In the genomic region with DNA sequence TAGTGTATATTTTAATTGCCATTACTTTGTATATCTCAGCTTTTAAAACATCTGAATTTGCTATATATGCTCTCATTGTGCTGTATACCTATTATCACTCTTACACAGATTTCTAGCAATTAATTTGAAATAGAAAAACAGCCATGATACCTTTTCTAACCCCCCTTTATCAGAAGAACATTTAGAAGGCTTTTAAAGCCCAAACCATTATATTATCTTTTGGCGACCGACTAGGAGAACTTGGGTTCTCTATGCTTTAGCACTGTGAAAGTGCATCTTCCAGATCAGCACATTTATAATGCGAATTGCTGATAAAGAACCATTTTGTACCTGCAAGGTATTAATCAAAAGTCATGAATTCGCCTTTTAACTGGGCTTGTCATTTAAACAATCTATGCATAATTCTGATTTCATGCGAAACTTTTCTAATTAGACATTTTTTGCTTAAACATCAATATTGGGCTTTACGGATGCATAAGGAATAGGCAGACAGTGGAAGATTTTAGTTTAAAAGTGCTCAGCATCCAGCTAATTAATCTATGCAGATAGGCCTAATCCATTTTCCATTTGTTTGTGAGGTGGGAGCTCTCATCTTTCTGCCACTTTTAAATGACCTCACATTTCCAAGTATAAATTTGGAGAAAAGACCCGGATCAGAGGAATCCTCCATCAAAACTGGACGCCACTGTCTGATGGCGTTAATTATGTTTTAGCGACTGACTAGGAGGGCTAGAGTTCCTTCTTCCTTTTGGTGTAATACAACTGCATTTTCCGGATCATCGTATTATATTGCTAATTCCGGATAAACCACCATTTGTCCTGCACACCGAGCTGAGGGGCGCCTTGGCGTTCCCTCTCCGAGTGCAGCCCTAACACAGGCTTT, we compare ENCODE assay signal across 8 cellular contexts. TPM values are rescaled to one million over a fixed set of nuclear protein-coding genes. Genes with fewer than 3 reads are reported as not detected.
DNase-seq lines count a peak whose midpoint lies in the region; ATAC-seq and TF ChIP-seq lines count a peak whose summit lies in the region.

No MANE protein-coding gene starts in this region.

- no peak for DNase-seq in activated CD4-positive, alpha-beta T cell treated with anti-CD3 and anti-CD28 coated beads, Interleukin-2, amount 10 ng/mL, durations not matched to agents 24 days and 14 days
- no peak for DNase-seq in activated CD4-positive, alpha-beta T cell treated with anti-CD3 and anti-CD28 coated beads, Interleukin-2, amount 50 U/mL, for 1 hour
- no peak for DNase-seq in iPS DF 6.9 (ENCODE audit: low read depth, low spot score)
- no peak for DNase-seq in stimulated activated naive B cell treated with anti-CD40 and anti-IgM and Interleukin-4, amounts not matched to agents 10 μg/mL and 1 μg/mL and 100 μg/mL, for 72 hours
- DNase-seq in central memory CD4-positive, alpha-beta T cell, result no peak
- DNase-seq in omental fat pad (ENCODE audit: low spot score), result no peak

- H3K27me3 Mint-ChIP-seq in activated CD4-positive, alpha-beta T cell treated with anti-CD3 and anti-CD28 coated beads, Interleukin-2, amount 10 ng/mL, durations not matched to agents 24 days and 14 days, result peaks cover 21% of the 10 kb centered on the region
- H3K27me3 Mint-ChIP-seq in stimulated activated naive B cell treated with anti-CD40 and anti-IgM and Interleukin-4, amounts not matched to agents 10 μg/mL and 1 μg/mL and 100 μg/mL, for 72 hours, result peaks cover 0 to 4% of the 10 kb centered on the region in 2 donors

- peak overlapping the region; percentile 93 for H3K27ac Mint-ChIP-seq in activated CD4-positive, alpha-beta T cell treated with anti-CD3 and anti-CD28 coated beads, Interleukin-2, amount 10 ng/mL, durations not matched to agents 24 days and 14 days
- H3K27ac Mint-ChIP-seq in stimulated activated naive B cell treated with anti-CD40 and anti-IgM and Interleukin-4, amounts not matched to agents 10 μg/mL and 1 μg/mL and 100 μg/mL, for 72 hours, result peak overlapping the region; percentile 92

- intact Hi-C loops in activated CD4-positive, alpha-beta T cell treated with anti-CD3 and anti-CD28 coated beads, Interleukin-2, amount 10 ng/mL, durations not matched to agents 24 days and 14 days (cut with micrococcal nuclease), result loop anchor here (1.0 to 5.0 kb wide), 4 partner anchors 8 to 719 kb away; partner anchors contain the start of gene SKIDA1

- 0 out of 2 replicates have a peak, but pooled peaks cover 2% of the 10 kb centered on the region for H3K4me1 ChIP-seq in iPS DF 6.9 (ENCODE audit: control insufficient read depth, insufficient read depth, low read length)

- H3K9me3 Mint-ChIP-seq in activated CD4-positive, alpha-beta T cell treated with anti-CD3 and anti-CD28 coated beads, Interleukin-2, amount 10 ng/mL, durations not matched to agents 24 days and 14 days, result no peaks in the 10 kb centered on the region
- H3K9me3 Mint-ChIP-seq in stimulated activated naive B cell treated with anti-CD40 and anti-IgM and Interleukin-4, amounts not matched to agents 10 μg/mL and 1 μg/mL and 100 μg/mL, for 72 hours, result no peaks in the 10 kb centered on the region

- no peaks in the 10 kb centered on the region for H3K27me3 ChIP-seq in iPS DF 6.9 (ENCODE audit: control insufficient read depth, insufficient read depth, low read length)

- H3K9me3 ChIP-seq in iPS DF 6.9 (ENCODE audit: control insufficient read depth, insufficient read depth, low read length), result no peaks in the 10 kb centered on the region

- H3K27ac ChIP-seq in iPS DF 6.9 (ENCODE audit: low read length), result peak overlapping the region; percentile 41

- no CpG with 5 or more reads among the region's 17 CpGs for WGBS in iPS DF 6.9 (ENCODE audit: insufficient coverage, insufficient read length)

- peak overlapping the region; percentile 63 for H3K4me3 ChIP-seq in WI38 (ENCODE audit: low read depth, low read length)
- H3K4me3 ChIP-seq in iPS DF 6.9 (ENCODE audit: low read length), result peak overlapping the region; percentile 66; the same call in 1 of the 2 replicates

- peak overlapping the region; percentile 88 for H3K4me3 Mint-ChIP-seq in activated CD4-positive, alpha-beta T cell treated with anti-CD3 and anti-CD28 coated beads, Interleukin-2, amount 10 ng/mL, durations not matched to agents 24 days and 14 days
- H3K4me3 Mint-ChIP-seq in stimulated activated naive B cell treated with anti-CD40 and anti-IgM and Interleukin-4, amounts not matched to agents 10 μg/mL and 1 μg/mL and 100 μg/mL, for 72 hours, result peak overlapping the region; percentile 90 to 95

- peak; percentile 2 for ATAC-seq in HG02852 (IDR thresholded peaks at IDR 0.05; ENCODE audit: unreplicated experiment)
- ATAC-seq in stimulated activated naive B cell treated with anti-CD40 and anti-IgM and Interleukin-4, amounts not matched to agents 10 μg/mL and 1 μg/mL and 100 μg/mL, for 72 hours (replicated peaks), result peak; percentile 0 to 5
- no peak for ATAC-seq in omental fat pad (ENCODE audit: low FRiP score)

- TF ChIP-seq CTCF in WI38 (IDR thresholded peaks at IDR 0.05; ENCODE audit: low read depth, low read length) (no peak), omental fat pad (IDR thresholded peaks at IDR 0.05) (no peak)

- peaks cover 9% of the 10 kb centered on the region for H3K36me3 Mint-ChIP-seq in activated CD4-positive, alpha-beta T cell treated with anti-CD3 and anti-CD28 coated beads, Interleukin-2, amount 10 ng/mL, durations not matched to agents 24 days and 14 days (ENCODE audit: low read depth)
- H3K36me3 Mint-ChIP-seq in stimulated activated naive B cell treated with anti-CD40 and anti-IgM and Interleukin-4, amounts not matched to agents 10 μg/mL and 1 μg/mL and 100 μg/mL, for 72 hours, result peaks cover 0 to 4% of the 10 kb centered on the region in 2 donors

- H3K4me1 Mint-ChIP-seq in activated CD4-positive, alpha-beta T cell treated with anti-CD3 and anti-CD28 coated beads, Interleukin-2, amount 10 ng/mL, durations not matched to agents 24 days and 14 days, result peaks cover 24% of the 10 kb centered on the region
- peaks cover 9 to 23% of the 10 kb centered on the region in 2 donors for H3K4me1 Mint-ChIP-seq in stimulated activated naive B cell treated with anti-CD40 and anti-IgM and Interleukin-4, amounts not matched to agents 10 μg/mL and 1 μg/mL and 100 μg/mL, for 72 hours

- no peaks in the 10 kb centered on the region for H3K36me3 ChIP-seq in iPS DF 6.9 (ENCODE audit: control insufficient read depth, insufficient read depth, low read length)

RNA-seq across cellular contexts. Expression of gene MLLT10, which starts 1.1 kb away (rescaled TPM):
- 40.2 and 42.0 TPM in 2 replicates for total RNA-seq in activated CD4-positive, alpha-beta T cell treated with anti-CD3 and anti-CD28 coated beads, Interleukin-2, amount 10 ng/mL, durations not matched to agents 24 days and 14 days
- total RNA-seq in omental fat pad, result 10 to 100 TPM; 33.4 to 58.1 (median 43.6) TPM

RNA-seq across cellular contexts. Expression of gene SKIDA1, which starts 7.5 kb away (rescaled TPM):
- total RNA-seq in activated CD4-positive, alpha-beta T cell treated with anti-CD3 and anti-CD28 coated beads, Interleukin-2, amount 10 ng/mL, durations not matched to agents 24 days and 14 days, result 0.02 and 0.16 TPM in 2 replicates
- 1 to 10 TPM in 2 of 4 donors, under 1 TPM in 2; 0.36 to 1.4 (median 0.77) TPM for total RNA-seq in omental fat pad
